In genomic region chr16:19169081-19169639, GRCh38 we compare ENCODE assay signal across 1 cellular context.
TF ChIP-seq lines count a peak whose summit lies in the region.

No MANE protein-coding gene starts in this region.

TF ChIP-seq in K562, 482 proteins besides CTCF, POLR2A, EP300 and RAD21:
- TF ChIP-seq MYC (IDR thresholded peaks at IDR 0.05; ENCODE audit: low read depth, low read length) (no peak), MYC (CRISPR knock-in tag; IDR thresholded peaks at IDR 0.05; ENCODE audit: borderline replicate concordance, low read depth) (no peak), ESRRA (IDR thresholded peaks at IDR 0.05; ENCODE audit: borderline replicate concordance, low read depth) (peak; percentile 38; the same call in 1 of the 2 replicates)
